In genomic region chr19:45922281-45922680, GRCh38 we compare ENCODE assay signal across 2 cellular contexts.
TF ChIP-seq lines count a peak whose summit lies in the region.

No MANE protein-coding gene starts in this region.

TF ChIP-seq in IMR-90, 13 proteins besides CTCF, POLR2A, EP300 and RAD21:
- TF ChIP-seq MAZ (IDR thresholded peaks at IDR 0.05; ENCODE audit: borderline replicate concordance, low read depth, low read length), result no peak
- TF ChIP-seq RCOR1 (IDR thresholded peaks at IDR 0.05; ENCODE audit: insufficient replicate concordance, low read length), result no peak
- TF ChIP-seq BHLHE40 (IDR thresholded peaks at IDR 0.05; ENCODE audit: low read depth, low read length), result no peak
- TF ChIP-seq FOS (IDR thresholded peaks at IDR 0.05; ENCODE audit: low read depth, low read length), result no peak
- no peak for TF ChIP-seq NFE2L2 (IDR thresholded peaks at IDR 0.05; ENCODE audit: low read depth, low read length)
- no peak for TF ChIP-seq USF2 (IDR thresholded peaks at IDR 0.05; ENCODE audit: low read depth, low read length)
- TF ChIP-seq MAFK (IDR thresholded peaks at IDR 0.05; ENCODE audit: low read depth, low read length), result no peak
- TF ChIP-seq ELK1 (IDR thresholded peaks at IDR 0.05; ENCODE audit: borderline replicate concordance, low read depth, low read length), result no peak
- TF ChIP-seq SMC3 (IDR thresholded peaks at IDR 0.05; ENCODE audit: low read depth, low read length), result no peak
- no peak for TF ChIP-seq RFX5 (IDR thresholded peaks at IDR 0.05; ENCODE audit: low read depth, low read length)
- no peak for TF ChIP-seq CHD1 (IDR thresholded peaks at IDR 0.05; ENCODE audit: low read depth, low read length)
- no peak for TF ChIP-seq MXI1 (IDR thresholded peaks at IDR 0.05; ENCODE audit: borderline replicate concordance, low read depth, low read length)
- no peak for TF ChIP-seq CEBPB (IDR thresholded peaks at IDR 0.05; ENCODE audit: low read depth, low read length)

TF ChIP-seq in K562, 482 proteins besides CTCF, POLR2A, EP300 and RAD21 (continues in another document):
- TF ChIP-seq ZBTB7A (IDR thresholded peaks at IDR 0.05; ENCODE audit: borderline replicate concordance, control insufficient read depth, low read depth, low read length) (no peak), PKNOX1 (IDR thresholded peaks at IDR 0.05) (peak; percentile 30; the same call in 1 of the 2 replicates), SMARCA5 (IDR thresholded peaks at IDR 0.05) (peak; percentile 56; the same call in 1 of the 2 replicates), ZBTB26 (CRISPR knock-in tag; IDR thresholded peaks at IDR 0.05) (no peak), KLF10 (CRISPR knock-in tag; IDR thresholded peaks at IDR 0.05) (no peak), CTCFL (IDR thresholded peaks at IDR 0.05; ENCODE audit: borderline replicate concordance, insufficient read depth, low read depth, low read length, poor library complexity, severe bottlenecking) (peak; percentile 45), KLF6 (CRISPR knock-in tag; IDR thresholded peaks at IDR 0.05; ENCODE audit: borderline replicate concordance) (no peak), STAT6 (CRISPR knock-in tag; IDR thresholded peaks at IDR 0.05) (no peak), KLF13 (tag; IDR thresholded peaks at IDR 0.05; ENCODE audit: borderline replicate concordance, low read depth) (no peak), ARHGAP35 (IDR thresholded peaks at IDR 0.05; ENCODE audit: partially characterized antibody) (no peak), ZNF3 (CRISPR knock-in tag; IDR thresholded peaks at IDR 0.05) (no peak), ZNF655 (CRISPR knock-in tag; IDR thresholded peaks at IDR 0.05) (no peak), ZNF274 (IDR thresholded peaks at IDR 0.05; ENCODE audit: borderline replicate concordance, low read depth, low read length) (no peak), ILK (tag; IDR thresholded peaks at IDR 0.05; ENCODE audit: borderline replicate concordance, low read depth) (no peak), NFE2 (IDR thresholded peaks at IDR 0.05; ENCODE audit: low read depth) (no peak), ZNF316 (IDR thresholded peaks at IDR 0.05) (no peak), PBX2 (CRISPR knock-in tag; IDR thresholded peaks at IDR 0.05; ENCODE audit: low read depth) (no peak), PBX2 (tag; conservative IDR thresholded peaks at IDR 0.05; ENCODE audit: low read depth) (no peak), ZNF354B (CRISPR knock-in tag; IDR thresholded peaks at IDR 0.05) (no peak), ILF3 (IDR thresholded peaks at IDR 0.05; ENCODE audit: borderline replicate concordance) (no peak), NR1H2 (CRISPR knock-in tag; IDR thresholded peaks at IDR 0.05) (no peak), RFX1 (IDR thresholded peaks at IDR 0.05) (no peak), ZNF398 (CRISPR knock-in tag; IDR thresholded peaks at IDR 0.05) (no peak), FOXJ2 (tag; IDR thresholded peaks at IDR 0.05) (no peak), ZBTB40 (IDR thresholded peaks at IDR 0.05) (no peak), ZBTB40 (CRISPR knock-in tag; IDR thresholded peaks at IDR 0.05) (no peak), HDAC1 (IDR thresholded peaks at IDR 0.05) (no peak), FOXA3 (CRISPR knock-in tag; conservative IDR thresholded peaks at IDR 0.05 in 1 of 2, IDR thresholded peaks at IDR 0.05 in 1 of 2) (no peak), BCOR (IDR thresholded peaks at IDR 0.05) (peak; percentile 83), KDM1A (IDR thresholded peaks at IDR 0.05) (peak; percentile 56 to 57; a peak in 2 of 4 replicates), HNRNPLL (IDR thresholded peaks at IDR 0.05; ENCODE audit: low read depth, low read length, poor library complexity, severe bottlenecking) (no peak)
